8 cellular contexts compared by ENCODE assay signal in the genomic region with DNA sequence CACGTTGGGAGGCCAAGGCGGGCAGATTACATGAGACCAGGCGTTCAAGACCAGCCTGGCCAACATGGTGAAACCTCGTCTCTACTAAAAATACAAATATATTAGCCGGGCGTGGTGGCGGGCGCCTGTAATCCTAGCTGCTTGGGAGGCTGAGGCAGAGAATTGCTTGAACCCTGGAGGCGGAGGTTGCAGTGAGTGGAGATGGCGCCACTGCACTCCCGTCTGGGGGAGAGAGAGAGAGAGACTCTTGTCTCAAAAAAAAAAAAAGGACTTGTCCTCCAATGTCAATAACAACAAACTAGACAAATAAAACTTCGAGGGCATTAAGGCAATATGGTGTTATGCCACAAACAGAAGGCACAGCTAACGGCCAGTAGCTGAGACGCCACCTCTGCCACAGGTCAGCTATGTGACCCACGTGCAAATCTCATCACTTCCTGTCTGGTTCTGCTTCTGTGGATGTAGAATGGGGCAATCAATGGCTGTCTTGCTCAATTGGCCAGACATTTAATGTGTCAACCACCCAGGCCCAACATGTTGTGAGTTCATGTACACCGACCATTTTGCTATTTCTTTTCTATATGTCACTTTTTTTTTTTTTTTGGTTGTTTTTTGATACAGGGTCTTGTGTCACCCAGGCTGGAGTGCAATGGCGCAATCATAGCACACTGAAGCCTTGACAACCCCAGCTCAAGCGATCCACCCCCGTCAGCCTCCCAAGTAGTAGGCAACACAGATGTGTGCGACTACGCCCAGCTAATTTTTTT. TPM values are rescaled to one million over a fixed set of nuclear protein-coding genes. Genes with fewer than 3 reads are reported as not detected.
DNase-seq lines count a peak whose midpoint lies in the region; ATAC-seq, FAIRE-seq and TF ChIP-seq lines count a peak whose summit lies in the region.

No MANE protein-coding gene starts in this region.

- peaks cover 10% of the 10 kb centered on the region; the same call in 1 of the 2 replicates for H4K20me1 ChIP-seq in PC-3 (ENCODE audit: low read length)

- no peak for TF ChIP-seq EP300 in A549 (IDR thresholded peaks at IDR 0.05)

- H3K4me2 ChIP-seq in A549, result peak overlapping the region; percentile 83
- H3K4me2 ChIP-seq in PC-3 (ENCODE audit: low read length), result peak overlapping the region; percentile 94

- peak overlapping the region; percentile 83 for H3K9ac ChIP-seq in PC-3 (ENCODE audit: low read length)

- H3K36me3 ChIP-seq in PC-3 (ENCODE audit: low read depth, low read length) (no peaks in the 10 kb centered on the region), brain microvascular endothelial cell (replicated peaks) (no peaks in the 10 kb centered on the region)

- POLR2A ChIA-PET in A549 (lab: Yijun Ruan, JAX), result interaction anchor here (0.6 to 3.1 kb wide), 18 partner anchors 9 to 487 kb away, joined by 3 to 29 read pairs (median 5); a partner anchor contains a TSS
- POLR2A ChIA-PET in PC-3 (lab: Charles Lee; ENCODE audit: unreplicated experiment), result interaction anchor here (0.6 to 0.9 kb wide), 2 partner anchors 36 to 54 kb away, joined by 3 to 6 read pairs; a partner anchor contains a TSS

- no peaks in the 10 kb centered on the region for H3K27me3 ChIP-seq in PC-3 (ENCODE audit: low read length)
- no peaks in the 10 kb centered on the region for H3K27me3 ChIP-seq in brain microvascular endothelial cell (replicated peaks)
- no peaks in the 10 kb centered on the region for H3K27me3 ChIP-seq in layer of hippocampus (ENCODE audit: control insufficient read depth, insufficient read depth, low read length)

- no peaks in the 10 kb centered on the region for H3K9me2 ChIP-seq in PC-3 (replicated peaks; ENCODE audit: low read length)

- H3K4me3 ChIP-seq in A549 (peak overlapping the region; percentile 55), GM12865 (ENCODE audit: low read depth, low read length) (peak overlapping the region; percentile 78), PC-3 (ENCODE audit: low read length) (peak overlapping the region; percentile 99), brain microvascular endothelial cell (ENCODE audit: low read depth, low read length) (peak overlapping the region; percentile 72)

- in situ Hi-C loops in brain microvascular endothelial cell (cut with HindIII; ENCODE audit: low pct_ligation_motif_present, low sequenced_read_pairs), result no loop called here

- no peak for TF ChIP-seq POLR2A in A549 (IDR thresholded peaks at IDR 0.05; ENCODE audit: low read length)

- no peaks in the 10 kb centered on the region for H3F3A ChIP-seq in PC-3 (ENCODE audit: low read length, unreplicated experiment)

- H3K27ac ChIP-seq in A549 (peak overlapping the region; percentile 91 to 97), PC-3 (ENCODE audit: low read length) (peak overlapping the region; percentile 69), brain microvascular endothelial cell (peak overlapping the region; percentile 86), layer of hippocampus (ENCODE audit: low read depth, low read length) (peak overlapping the region; percentile 88)

- no peak for TF ChIP-seq CTCF in A549 (IDR thresholded peaks at IDR 0.05)
- no peak for TF ChIP-seq CTCF in GM12865 (IDR thresholded peaks at IDR 0.05; ENCODE audit: insufficient read depth, low read depth, low read length, missing control alignments)
- no peak for TF ChIP-seq CTCF in PC-3 (conservative IDR thresholded peaks at IDR 0.05; ENCODE audit: low read depth, low read length)
- no peak for TF ChIP-seq CTCF in brain microvascular endothelial cell (IDR thresholded peaks at IDR 0.05; ENCODE audit: low read depth, low read length, missing control alignments)

- no peaks in the 10 kb centered on the region for H3K9me3 ChIP-seq in A549
- no peaks in the 10 kb centered on the region for H3K9me3 ChIP-seq in PC-3 (ENCODE audit: low read length)

- no peak for FAIRE-seq in A549 (lab: Jason Lieb, UNC)

- H3K79me2 ChIP-seq in PC-3 (ENCODE audit: low read length), result peaks cover 45% of the 10 kb centered on the region

- ATAC-seq in A549, result peak; percentile 54 to 61
- no peak for ATAC-seq in PC-3
- ATAC-seq in HG03196 (IDR thresholded peaks at IDR 0.05; ENCODE audit: unreplicated experiment), result no peak
- ATAC-seq in GM21576 (IDR thresholded peaks at IDR 0.05; ENCODE audit: unreplicated experiment), result no peak

- H2AFZ ChIP-seq in PC-3 (ENCODE audit: low read length), result peak overlapping the region; percentile 80

- TF ChIP-seq RAD21 in A549 (conservative IDR thresholded peaks at IDR 0.05 in 1 of 2, IDR thresholded peaks at IDR 0.05 in 1 of 2), result no peak

- intact Hi-C loops in PC-3 (cut with micrococcal nuclease), result no loop called here

- BruUV-seq in PC-3 (replicated peaks; lab: Mats Ljungman, UMichigan), result TSS peak; percentile 90

- WGBS in A549 (ENCODE audit: missing lambda C conversion rate), result 28% methylated on average over 21 of the region's 21 CpGs

- DNase-seq in A549 (ENCODE audit: low read depth in 1 of 2, low spot score in 1 of 2), result peak; percentile 38 to 86
- peak; percentile 81 for DNase-seq in GM12865 (ENCODE audit: low read depth)
- DNase-seq in PC-3, result peak; percentile 8
- peak; percentile 52 for DNase-seq in brain microvascular endothelial cell
- peak; percentile 50 for DNase-seq in stimulated activated CD8-positive, alpha-beta memory T cell treated with anti-CD3 and anti-CD28 coated beads, Interleukin-4, amount 100 ng/mL, for 48 hours

- H3K4me1 ChIP-seq in A549 (peaks cover 33% of the 10 kb centered on the region), PC-3 (ENCODE audit: insufficient read depth, low read length) (peaks cover 14% of the 10 kb centered on the region; the same call in 1 of the 2 replicates)

- CTCF ChIA-PET in A549 (lab: Yijun Ruan, JAX) (interaction anchor here (0.6 to 3.9 kb wide), 9 partner anchors 14 to 347 kb away, joined by 3 to 25 read pairs (median 4); a partner anchor contains a TSS), PC-3 (lab: Charles Lee) (interaction anchor here (1.0 kb wide), 1 partner anchor 54 kb away, joined by 4 read pairs; a partner anchor contains a TSS)

TF ChIP-seq in A549, 52 proteins besides CTCF, POLR2A, EP300 and RAD21 (continues in another document):
- TF ChIP-seq, protein P1, sequence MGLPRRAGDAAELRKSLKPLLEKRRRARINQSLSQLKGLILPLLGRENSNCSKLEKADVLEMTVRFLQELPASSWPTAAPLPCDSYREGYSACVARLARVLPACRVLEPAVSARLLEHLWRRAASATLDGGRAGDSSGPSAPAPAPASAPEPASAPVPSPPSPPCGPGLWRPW (IDR thresholded peaks at IDR 0.05), result no peak
- TF ChIP-seq, protein P2, sequence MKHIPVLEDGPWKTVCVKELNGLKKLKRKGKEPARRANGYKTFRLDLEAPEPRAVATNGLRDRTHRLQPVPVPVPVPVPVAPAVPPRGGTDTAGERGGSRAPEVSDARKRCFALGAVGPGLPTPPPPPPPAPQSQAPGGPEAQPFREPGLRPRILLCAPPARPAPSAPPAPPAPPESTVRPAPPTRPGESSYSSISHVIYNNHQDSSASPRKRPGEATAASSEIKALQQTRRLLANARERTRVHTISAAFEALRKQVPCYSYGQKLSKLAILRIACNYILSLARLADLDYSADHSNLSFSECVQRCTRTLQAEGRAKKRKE (CRISPR knock-in tag; IDR thresholded peaks at IDR 0.05; ENCODE audit: low read depth), result peak; percentile 85
- TF ChIP-seq RARB (CRISPR knock-in tag; IDR thresholded peaks at IDR 0.05), result 0 out of 2 replicates have a peak, but pooled peaks have one; percentile 30
- TF ChIP-seq MYC (IDR thresholded peaks at IDR 0.05; ENCODE audit: borderline replicate concordance, low read length), result peak; percentile 46; the same call in 1 of the 2 replicates
- TF ChIP-seq, protein P3, sequence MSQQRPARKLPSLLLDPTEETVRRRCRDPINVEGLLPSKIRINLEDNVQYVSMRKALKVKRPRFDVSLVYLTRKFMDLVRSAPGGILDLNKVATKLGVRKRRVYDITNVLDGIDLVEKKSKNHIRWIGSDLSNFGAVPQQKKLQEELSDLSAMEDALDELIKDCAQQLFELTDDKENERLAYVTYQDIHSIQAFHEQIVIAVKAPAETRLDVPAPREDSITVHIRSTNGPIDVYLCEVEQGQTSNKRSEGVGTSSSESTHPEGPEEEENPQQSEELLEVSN (IDR thresholded peaks at IDR 0.05; ENCODE audit: borderline replicate concordance, low read depth), result peak; percentile 58; the same call in 1 of the 2 replicates
- TF ChIP-seq ZNF302 (CRISPR knock-in tag; IDR thresholded peaks at IDR 0.05), result peak; percentile 15; the same call in 1 of the 2 replicates
- no peak for TF ChIP-seq HEYL (CRISPR knock-in tag; IDR thresholded peaks at IDR 0.05)
- peak; percentile 48; the same call in 1 of the 2 replicates for TF ChIP-seq TP53 (CRISPR knock-in tag; IDR thresholded peaks at IDR 0.05)
- peak; percentile 82; the same call in 1 of the 2 replicates for TF ChIP-seq HOXB5 (CRISPR knock-in tag; IDR thresholded peaks at IDR 0.05)
- TF ChIP-seq RNF2 (IDR thresholded peaks at IDR 0.05; ENCODE audit: borderline replicate concordance, low read depth), result no peak; the same call in 1 of the 2 replicates

RNA-seq across cellular contexts. Expression of a gene that starts 0.8 kb away (rescaled TPM):
- 42.4 and 45.1 TPM in 2 replicates for polyA plus RNA-seq in A549 (2011; rRNA removed)
- 39.8 and 46.9 TPM in 2 replicates for polyA plus RNA-seq in A549 (2012; cell fraction: cytosol; rRNA removed)
- 39.6 and 47.5 TPM in 2 replicates for polyA plus RNA-seq in A549 (2012; cell fraction: nucleus; rRNA removed)
- polyA plus RNA-seq in A549 (2017; fragmentation: RNase III; extraction: RNeasy Plus Mini Kit Qiagen cat#74134 plus additional on column Dnase treatment), result 22.7 to 26.3 TPM (median 24.1 TPM) in 3 replicates
- 28.4 and 40.2 TPM in 2 replicates for polyA minus RNA-seq in A549 (2011; rRNA and poly(A)+ RNA removed)
- 20.2 and 26.6 TPM in 2 replicates for total RNA-seq in PC-3 (2014; rRNA removed)

RNA-seq across cellular contexts. Expression of a gene that starts 53.6 kb away (rescaled TPM):
- polyA plus RNA-seq in A549 (2011; rRNA removed) (41.5 and 55.1 TPM in 2 replicates), A549 (2017; fragmentation: RNase III; extraction: RNeasy Plus Mini Kit Qiagen cat#74134 plus additional on column Dnase treatment) (33.8 to 39.1 TPM (median 36.8 TPM) in 3 replicates)
- polyA plus RNA-seq in A549 (2012; cell fraction: cytosol; rRNA removed), result 23.6 and 25.7 TPM in 2 replicates
- 15.1 and 25.0 TPM in 2 replicates for polyA plus RNA-seq in A549 (2012; cell fraction: nucleus; rRNA removed)
- polyA minus RNA-seq in A549 (2011; rRNA and poly(A)+ RNA removed), result 18.5 and 23.6 TPM in 2 replicates
- 21.2 and 26.4 TPM in 2 replicates for total RNA-seq in PC-3 (2014; rRNA removed)

Comparison
In these comparisons a context has a peak if more than half of its experiments do, and no peak if none do; other contexts are left out.
1. ATAC-seq: peak in A549 (2 of 2); none in PC-3 (single experiment), HG03196 (single experiment) and GM21576 (single experiment).
2. DNase-seq: peak in every context shown above with its lines; median percentile 81 in GM12865; 62 in A549; 52 in brain microvascular endothelial cell; 50 in stimulated activated CD8-positive, alpha-beta memory T cell treated with anti-CD3 and anti-CD28 coated beads, Interleukin-4, amount 100 ng/mL, for 48 hours; 8 in PC-3.
3. Peak in every context shown above with its lines, with median percentiles within 50 percentile points of each other: H3K27ac ChIP-seq and H3K4me3 ChIP-seq.